19 cellular contexts compared by ENCODE assay signal in genomic region chr1:88698140-88698539, GRCh38. TPM values are rescaled to one million over a fixed set of nuclear protein-coding genes. Genes with fewer than 3 reads are reported as not detected.
DNase-seq lines count a peak whose midpoint lies in the region; ATAC-seq and TF ChIP-seq lines count a peak whose summit lies in the region.
"Had no signal": no experiment of that assay in that cellular context is flagged by ENCODE, and none has a peak within 500 bp of the region (broad histone marks: within the 10 kb centered on the region; RNA-seq: fewer than 3 reads in every experiment).

No MANE protein-coding gene starts in this region.

- POLR2A ChIA-PET in CD8-positive, alpha-beta memory T cell (lab: Charles Lee): no interaction called here

- H3K36me3 Mint-ChIP-seq in Calu3 (ENCODE audit: insufficient read depth, unreplicated experiment): no peaks in the 10 kb centered on the region
- no peaks in the 10 kb centered on the region for H3K36me3 Mint-ChIP-seq in chondrocyte (ENCODE audit: low read depth)
- H3K36me3 Mint-ChIP-seq in mesothelial cell of epicardium: peaks cover 12% of the 10 kb centered on the region
- peaks cover 6 to 35% (median 18%) of the 10 kb centered on the region in 3 donors for H3K36me3 Mint-ChIP-seq in CD8-positive, alpha-beta memory T cell

- no peaks in the 10 kb centered on the region for H3K27me3 ChIP-seq in CD8-positive, alpha-beta memory T cell (ENCODE audit: insufficient read depth, low read length, poor library complexity, severe bottlenecking)
- H3K27me3 ChIP-seq: BLaER1, dorsolateral prefrontal cortex, gastroesophageal sphincter, MG63 had no signal

- no peaks in the 10 kb centered on the region for H3K27me3 Mint-ChIP-seq in Calu3 (ENCODE audit: unreplicated experiment)
- H3K27me3 Mint-ChIP-seq in chondrocyte (ENCODE audit: low read depth): no peaks in the 10 kb centered on the region
- no peaks in the 10 kb centered on the region for H3K27me3 Mint-ChIP-seq in mesothelial cell of epicardium (ENCODE audit: low read depth)
- H3K27me3 Mint-ChIP-seq in CD8-positive, alpha-beta memory T cell: no peaks in the 10 kb centered on the region
- H3K27me3 Mint-ChIP-seq: activated naive CD8-positive, alpha-beta T cell treated with anti-CD3 and anti-CD28 coated beads, Interleukin-2, amount 50 U/mL, for 24 hours; naive thymus-derived CD4-positive, alpha-beta T cell; stimulated activated naive CD8-positive, alpha-beta T cell treated with anti-CD3 and anti-CD28 coated beads, Interleukin-15, Interleukin-2, amounts not matched to agents 100 ng/mL and 50 ng/mL, for 24 hours had no signal

- H3K27ac Mint-ChIP-seq in Calu3 (ENCODE audit: unreplicated experiment) (peak overlapping the region; percentile 75), chondrocyte (ENCODE audit: unreplicated experiment) (peak overlapping the region; percentile 25), mesothelial cell of epicardium (peak overlapping the region; percentile 75)
- H3K27ac Mint-ChIP-seq in CD8-positive, alpha-beta memory T cell: peak overlapping the region in 2 of 8 donors; percentile 32 to 43
- H3K27ac Mint-ChIP-seq: activated naive CD8-positive, alpha-beta T cell treated with anti-CD3 and anti-CD28 coated beads, Interleukin-2, amount 50 U/mL, for 24 hours; stimulated activated naive CD8-positive, alpha-beta T cell treated with anti-CD3 and anti-CD28 coated beads, Interleukin-15, Interleukin-2, amounts not matched to agents 100 ng/mL and 50 ng/mL, for 24 hours had no signal

- TF ChIP-seq CTCF in Calu3 (IDR thresholded peaks at IDR 0.05; ENCODE audit: unreplicated experiment): no peak
- TF ChIP-seq CTCF in chondrocyte (IDR thresholded peaks at IDR 0.05): no peak
- no peak for TF ChIP-seq CTCF in mesothelial cell of epicardium (IDR thresholded peaks at IDR 0.05; ENCODE audit: unreplicated experiment)

- H3K4me3 Mint-ChIP-seq in Calu3 (ENCODE audit: low read depth, unreplicated experiment) (no peak overlapping the region), chondrocyte (ENCODE audit: unreplicated experiment) (no peak overlapping the region), mesothelial cell of epicardium (no peak overlapping the region)
- H3K4me3 Mint-ChIP-seq in CD8-positive, alpha-beta memory T cell: no peak overlapping the region
- H3K4me3 Mint-ChIP-seq: activated naive CD8-positive, alpha-beta T cell treated with anti-CD3 and anti-CD28 coated beads, Interleukin-2, amount 50 U/mL, for 24 hours; naive thymus-derived CD4-positive, alpha-beta T cell; stimulated activated naive CD8-positive, alpha-beta T cell treated with anti-CD3 and anti-CD28 coated beads, Interleukin-15, Interleukin-2, amounts not matched to agents 100 ng/mL and 50 ng/mL, for 24 hours had no signal

- H3K4me3 ChIP-seq in CD8-positive, alpha-beta memory T cell (ENCODE audit: low read length): no peak overlapping the region
- H3K4me3 ChIP-seq: BLaER1, dorsolateral prefrontal cortex, gastroesophageal sphincter, MG63 had no signal

- ATAC-seq in GM18907 (IDR thresholded peaks at IDR 0.05; ENCODE audit: unreplicated experiment): no peak
- ATAC-seq: activated naive CD8-positive, alpha-beta T cell treated with anti-CD3 and anti-CD28 coated beads, Interleukin-2, amount 50 U/mL, for 24 hours; gastroesophageal sphincter; naive thymus-derived CD4-positive, alpha-beta T cell had no signal

- H3K4me1 Mint-ChIP-seq in Calu3 (ENCODE audit: low read depth, unreplicated experiment) (peaks cover 63% of the 10 kb centered on the region), chondrocyte (ENCODE audit: low read depth) (peaks cover 39% of the 10 kb centered on the region), mesothelial cell of epicardium (peaks cover 13% of the 10 kb centered on the region)
- H3K4me1 Mint-ChIP-seq in CD8-positive, alpha-beta memory T cell: peaks cover 52 to 77% (median 73%) of the 10 kb centered on the region in 3 donors

- DNase-seq in Calu3 (no peak), LHCN-M2 (ENCODE audit: low read depth) (peak; percentile 53), chondrocyte (ENCODE audit: low spot score) (no peak), mesothelial cell of epicardium (ENCODE audit: low spot score in 2 of 2, unreplicated experiment in 2 of 2) (no peak), globus pallidus (ENCODE audit: low spot score) (no peak), NCI-H1694 (lab: John Stamatoyannopoulos, UW) (no peak)
- DNase-seq in CD8-positive, alpha-beta memory T cell: no peak
- DNase-seq: activated CD8-positive, alpha-beta memory T cell treated with anti-CD3 and anti-CD28 coated beads, Interleukin-2, amount 50 U/mL, for 4 hours; activated naive CD8-positive, alpha-beta T cell treated with anti-CD3 and anti-CD28 coated beads, Interleukin-2, amount 50 U/mL, for 24 hours; dorsolateral prefrontal cortex; H7; MG63; naive thymus-derived CD4-positive, alpha-beta T cell; NCI-H2081 had no signal

- BruUV-seq in Calu3 (replicated peaks; lab: Mats Ljungman, UMichigan): no TSS peak

- CTCF ChIA-PET in Calu3 (lab: Charles Lee): interaction anchor here (0.6 to 1.0 kb wide), 2 partner anchors 13 to 14 kb away, joined by 3 read pairs; partner anchors contain the start of gene PKN2
- CTCF ChIA-PET in CD8-positive, alpha-beta memory T cell (lab: Charles Lee): no interaction called here

- H3K9me3 ChIP-seq in CD8-positive, alpha-beta memory T cell (ENCODE audit: low read length): no peaks in the 10 kb centered on the region
- H3K9me3 ChIP-seq: gastroesophageal sphincter, MG63 had no signal

- peaks cover 4% of the 10 kb centered on the region for H3K36me3 ChIP-seq in CD8-positive, alpha-beta memory T cell (ENCODE audit: insufficient read depth, low read length)
- H3K36me3 ChIP-seq: gastroesophageal sphincter had no signal

- intact Hi-C loops in Calu3 (cut with micrococcal nuclease; ENCODE audit: unreplicated experiment): no loop called here

- H3K4me1 ChIP-seq in CD8-positive, alpha-beta memory T cell (ENCODE audit: insufficient read depth, low read length): no peaks in the 10 kb centered on the region

- H3K27ac ChIP-seq in CD8-positive, alpha-beta memory T cell (ENCODE audit: low read depth, low read length): no peak overlapping the region
- H3K27ac ChIP-seq: BLaER1, gastroesophageal sphincter, VCaP had no signal

- H3K9me3 Mint-ChIP-seq in Calu3 (ENCODE audit: low read depth, unreplicated experiment): no peaks in the 10 kb centered on the region
- H3K9me3 Mint-ChIP-seq in chondrocyte (ENCODE audit: low read depth): peaks cover 4% of the 10 kb centered on the region
- H3K9me3 Mint-ChIP-seq in mesothelial cell of epicardium: no peaks in the 10 kb centered on the region
- no peaks in the 10 kb centered on the region for H3K9me3 Mint-ChIP-seq in CD8-positive, alpha-beta memory T cell
- H3K9me3 Mint-ChIP-seq: activated naive CD8-positive, alpha-beta T cell treated with anti-CD3 and anti-CD28 coated beads, Interleukin-2, amount 50 U/mL, for 24 hours; stimulated activated naive CD8-positive, alpha-beta T cell treated with anti-CD3 and anti-CD28 coated beads, Interleukin-15, Interleukin-2, amounts not matched to agents 100 ng/mL and 50 ng/mL, for 24 hours had no signal

RNA-seq across cellular contexts. Expression of gene PKN2, which starts 14.1 kb away (rescaled TPM):
- total RNA-seq in Calu3 (2022): 75.6 and 82.8 TPM in 2 replicates
- 28.8 and 32.5 TPM in 2 replicates for total RNA-seq in LHCN-M2 (2014; rRNA removed)
- polyA plus RNA-seq in LHCN-M2 (2012): 7.6 TPM
- 26.1 to 34.4 TPM (median 29.8 TPM) in 3 replicates for total RNA-seq in chondrocyte
- total RNA-seq in mesothelial cell of epicardium: 60.2 to 65.1 TPM (median 63.4 TPM) in 3 replicates
- 10 to 100 TPM; 14.8 to 17.8 TPM for total RNA-seq in CD8-positive, alpha-beta memory T cell
- 8.0 TPM for polyA plus RNA-seq in CD8-positive, alpha-beta memory T cell
